Comparison of ENCODE assay signal across 28 cellular contexts in the genomic region with DNA sequence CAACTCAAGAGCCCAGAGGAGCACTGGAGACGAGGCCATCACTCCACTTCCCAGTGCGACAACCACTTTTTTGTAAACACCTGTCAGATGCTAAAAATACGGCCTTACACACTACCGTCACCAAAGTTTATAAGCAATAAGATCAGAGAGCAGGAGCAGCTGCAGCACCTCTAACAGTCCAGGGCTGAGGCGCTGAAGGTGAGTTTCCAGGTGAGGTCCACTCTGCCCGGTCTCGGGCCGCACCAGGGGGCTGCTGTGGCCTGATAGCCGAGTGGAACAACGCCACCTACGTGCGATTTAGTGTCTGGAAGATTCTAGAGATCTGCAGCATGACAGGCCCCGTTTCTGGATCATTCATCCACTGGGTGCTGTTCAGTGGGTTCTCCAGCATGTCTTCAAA.
"Had no signal": no experiment of that assay in that cellular context is flagged by ENCODE, and none has a peak within 500 bp of the region (broad histone marks: within the 10 kb centered on the region; RNA-seq: fewer than 3 reads in every experiment).

No MANE protein-coding gene starts in this region.

- H3K27me3 Mint-ChIP-seq: dendritic cell treated with granulocyte-macrophage colony-stimulating factor and Interleukin-4, amounts not matched to agents 40 ng/mL and 50 ng/mL, for 4 days; naive B cell; natural killer cell treated with Interleukin-12 subunit alpha and Interleukin-12 subunit beta and Interleukin-15 and Interleukin-18, amount 100 ng/mL, for 72 hours; progenitor cell of endocrine pancreas; stimulated activated memory B cell treated with anti-CD40 and anti-IgM and Interleukin-4, amounts not matched to agents 10 μg/mL and 1 μg/mL and 100 μg/mL, for 72 hours had no signal

- FAIRE-seq: endothelial cell of umbilical vein, urothelium cell line had no signal

- H3K4me1 Mint-ChIP-seq: endodermal cell, mesothelial cell of epicardium, neural crest cell had no signal

- H3K4me3 ChIP-seq: colonic mucosa, esophagus squamous epithelium, left lung, mucosa of descending colon, right atrium auricular region, thoracic aorta, tibial nerve, upper lobe of left lung had no signal

- H3K9me3 Mint-ChIP-seq: dendritic cell treated with granulocyte-macrophage colony-stimulating factor and Interleukin-4, amounts not matched to agents 40 ng/mL and 50 ng/mL, for 4 days; natural killer cell treated with Interleukin-12 subunit alpha and Interleukin-12 subunit beta and Interleukin-15 and Interleukin-18, amount 100 ng/mL, for 72 hours; neural crest cell; stimulated activated memory B cell treated with anti-CD40 and anti-IgM and Interleukin-4, amounts not matched to agents 10 μg/mL and 1 μg/mL and 100 μg/mL, for 72 hours had no signal

- H3K9me3 ChIP-seq: colonic mucosa, esophagus squamous epithelium, mucosa of descending colon, neutrophil, thoracic aorta, upper lobe of left lung had no signal

- ATAC-seq: left cardiac atrium; left lung; mucosa of descending colon; natural killer cell treated with Interleukin-12 subunit alpha and Interleukin-12 subunit beta and Interleukin-15 and Interleukin-18, amount 100 ng/mL, for 72 hours; sciatic nerve; stimulated activated memory B cell treated with anti-CD40 and anti-IgM and Interleukin-4, amounts not matched to agents 10 μg/mL and 1 μg/mL and 100 μg/mL, for 72 hours; stimulated activated naive CD8-positive, alpha-beta T cell treated with anti-CD3 and anti-CD28 coated beads, Interleukin-15, Interleukin-2, amounts not matched to agents 100 U/mL and 50 U/mL, for 24 hours had no signal

- H3K4me3 Mint-ChIP-seq: dendritic cell treated with granulocyte-macrophage colony-stimulating factor and Interleukin-4, amounts not matched to agents 40 ng/mL and 50 ng/mL, for 4 days; endodermal cell; mesothelial cell of epicardium; naive B cell; natural killer cell treated with Interleukin-12 subunit alpha and Interleukin-12 subunit beta and Interleukin-15 and Interleukin-18, amount 100 ng/mL, for 72 hours; neural crest cell; stimulated activated memory B cell treated with anti-CD40 and anti-IgM and Interleukin-4, amounts not matched to agents 10 μg/mL and 1 μg/mL and 100 μg/mL, for 72 hours had no signal

- H3K27ac ChIP-seq: colonic mucosa, esophagus squamous epithelium, left lung, neutrophil, parathyroid adenoma, right atrium auricular region, thoracic aorta, tibial nerve, upper lobe of left lung had no signal

- DNase-seq: colonic mucosa; effector CD8-positive, alpha-beta T cell; endodermal cell; esophagus squamous epithelium; foreskin melanocyte; left cardiac atrium; mesenchymal stem cell; naive B cell; stimulated activated CD4-positive, alpha-beta T cell treated with anti-CD3 and anti-CD28 coated beads, Interleukin-2, amount 100 ng/mL, for 24 hours; stimulated activated CD4-positive, alpha-beta T cell treated with anti-CD3 and anti-CD28 coated beads, Interleukin-4, amount 100 ng/mL, for 24 hours; stimulated activated naive CD8-positive, alpha-beta T cell treated with anti-CD3 and anti-CD28 coated beads, Interleukin-15, Interleukin-2, amounts not matched to agents 100 U/mL and 50 U/mL, for 24 hours had no signal

- H3K4me1 ChIP-seq: colonic mucosa, left lung, parathyroid adenoma, right atrium auricular region, tibial nerve, upper lobe of left lung had no signal

- H3K9ac ChIP-seq: parathyroid adenoma had no signal

- H2AFZ ChIP-seq: parathyroid adenoma had no signal

- H3K27me3 ChIP-seq: colonic mucosa, esophagus squamous epithelium, left lung, neutrophil, right atrium auricular region, tibial nerve, upper lobe of left lung had no signal

- H3K79me2 ChIP-seq: parathyroid adenoma had no signal

- H3K27ac Mint-ChIP-seq: dendritic cell treated with granulocyte-macrophage colony-stimulating factor and Interleukin-4, amounts not matched to agents 40 ng/mL and 50 ng/mL, for 4 days; mesothelial cell of epicardium; natural killer cell treated with Interleukin-12 subunit alpha and Interleukin-12 subunit beta and Interleukin-15 and Interleukin-18, amount 100 ng/mL, for 72 hours; progenitor cell of endocrine pancreas; stimulated activated memory B cell treated with anti-CD40 and anti-IgM and Interleukin-4, amounts not matched to agents 10 μg/mL and 1 μg/mL and 100 μg/mL, for 72 hours had no signal
